Comparison of ENCODE assay signal across 19 cellular contexts in genomic region chr4:21885241-21885640, GRCh38.
DNase-seq lines count a peak whose midpoint lies in the region; TF ChIP-seq lines count a peak whose summit lies in the region.
"Had no signal": no experiment of that assay in that cellular context is flagged by ENCODE, and none has a peak within 500 bp of the region (broad histone marks: within the 10 kb centered on the region; RNA-seq: fewer than 3 reads in every experiment).

No MANE protein-coding gene starts in this region.

- intact Hi-C loops in left ventricle myocardium inferior (cut with micrococcal nuclease) = no loop called here

- H3K27me3 ChIP-seq in adipocyte (replicated peaks; ENCODE audit: control insufficient read depth, insufficient read depth, low read length) (no peaks in the 10 kb centered on the region), left ventricle myocardium inferior (ENCODE audit: low read depth) (no peaks in the 10 kb centered on the region)
- H3K27me3 ChIP-seq: BLaER1 treated with 17β-estradiol and CSF1 and Interleukin-3, amounts not matched to agents 10 nM and 100 nM; left lung; right atrium auricular region; tibial artery had no signal

- H3K9ac ChIP-seq in adipocyte (ENCODE audit: low read length) = peak overlapping the region; percentile 76
- H3K9ac ChIP-seq: BLaER1 treated with 17β-estradiol and CSF1 and Interleukin-3, amounts not matched to agents 10 nM and 100 nM had no signal

- DNase-seq in GM04503 (ENCODE audit: low read depth) (peak; percentile 59), adipocyte (ENCODE audit: low read depth) (peak; percentile 60), fibroblast of peridontal ligament (ENCODE audit: extremely low read depth) (peak; percentile 72), midbrain (lab: John Stamatoyannopoulos, UW) (no peak), left ventricle myocardium inferior (no peak)
- no peak for DNase-seq in activated naive CD4-positive, alpha-beta T cell (lab: John Stamatoyannopoulos, UW)
- DNase-seq: activated CD4-positive, alpha-beta memory T cell treated with anti-CD3 and anti-CD28 coated beads, Interleukin-2, amount 10 ng/mL, durations not matched to agents 7 days and 5 days; aorta; cortex of kidney; glutamatergic neuron; left lung; NCI-H146; NCI-H2171 treated with DMSO at 0.1 percent for 48 hours; NCI-H748 treated with DMSO at 0.1 percent for 48 hours; T-helper 17 cell; tibial artery had no signal

- H3K4me1 ChIP-seq in adipocyte (ENCODE audit: control insufficient read depth, insufficient read depth, low read length) (peaks cover 44% of the 10 kb centered on the region), left ventricle myocardium inferior (no peaks in the 10 kb centered on the region)
- H3K4me1 ChIP-seq: left lung, right atrium auricular region, tibial artery had no signal

- H3K4me3 ChIP-seq in adipocyte (ENCODE audit: low read length) (peak overlapping the region; percentile 66), left ventricle myocardium inferior (no peak overlapping the region)
- H3K4me3 ChIP-seq: BLaER1 treated with 17β-estradiol and CSF1 and Interleukin-3, amounts not matched to agents 10 nM and 100 nM; left lung; right atrium auricular region; tibial artery had no signal

- H3K36me3 ChIP-seq in adipocyte (ENCODE audit: control insufficient read depth, insufficient read depth, low read length, severe bottlenecking) (no peaks in the 10 kb centered on the region), left ventricle myocardium inferior (no peaks in the 10 kb centered on the region)
- H3K36me3 ChIP-seq: BLaER1 treated with 17β-estradiol and CSF1 and Interleukin-3, amounts not matched to agents 10 nM and 100 nM; left lung; right atrium auricular region; tibial artery had no signal

- no peak for TF ChIP-seq CTCF in left ventricle myocardium inferior (IDR thresholded peaks at IDR 0.05; ENCODE audit: borderline replicate concordance)

- H3K9me3 ChIP-seq in adipocyte (ENCODE audit: control insufficient read depth, low read length) (no peaks in the 10 kb centered on the region), left ventricle myocardium inferior (replicated peaks) (no peaks in the 10 kb centered on the region)
- H3K9me3 ChIP-seq: BLaER1 treated with 17β-estradiol and CSF1 and Interleukin-3, amounts not matched to agents 10 nM and 100 nM; left lung; right atrium auricular region; tibial artery had no signal

- H3K27ac ChIP-seq in temporal lobe (ENCODE audit: low read depth, low read length) (peak overlapping the region; percentile 36), left ventricle myocardium inferior (replicated peaks) (no peak overlapping the region)
- H3K27ac ChIP-seq: left lung, right atrium auricular region, tibial artery had no signal

Comparison
In these comparisons a context has a peak if more than half of its experiments do, and no peak if none do; other contexts are left out.
1. DNase-seq: peak in GM04503 (single experiment), adipocyte (single experiment) and fibroblast of peridontal ligament (single experiment); none in activated naive CD4-positive, alpha-beta T cell (0 of 4), midbrain (single experiment) and left ventricle myocardium inferior (single experiment).